Comparison of ENCODE assay signal across 9 cellular contexts in genomic region chr17:61412860-61413653, GRCh38. TPM values are rescaled to one million over a fixed set of nuclear protein-coding genes. Genes with fewer than 3 reads are reported as not detected.
DNase-seq lines count a peak whose midpoint lies in the region; ATAC-seq and TF ChIP-seq lines count a peak whose summit lies in the region.
"Had no signal": no experiment of that assay in that cellular context is flagged by ENCODE, and none has a peak within 500 bp of the region (broad histone marks: within the 10 kb centered on the region; RNA-seq: fewer than 3 reads in every experiment).

No MANE protein-coding gene starts in this region.

- H4K20me1 ChIP-seq in PC-3 (ENCODE audit: low read length): no peaks in the 10 kb centered on the region

- H2AFZ ChIP-seq in PC-3 (ENCODE audit: low read length) (peak overlapping the region; percentile 97), parathyroid adenoma (peak overlapping the region; percentile 96)

- H3K4me1 ChIP-seq in PC-3 (ENCODE audit: insufficient read depth, low read length) (peaks cover 31% of the 10 kb centered on the region), esophagus squamous epithelium (peaks cover 37 to 87% (median 40%) of the 10 kb centered on the region in 3 donors), parathyroid adenoma (peaks cover 4% of the 10 kb centered on the region)

- H3K4me3 ChIP-seq in PC-3 (ENCODE audit: low read length) (peak overlapping the region; percentile 84), esophagus squamous epithelium (peak overlapping the region; percentile 63 to 75 (median 70)), parathyroid adenoma (ENCODE audit: low read depth, low read length) (peak overlapping the region; percentile 60)

- CTCF ChIA-PET in PC-3 (lab: Charles Lee): interaction anchor here (0.6 to 2.9 kb wide), 6 partner anchors 162 to 611 kb away, joined by 3 to 47 read pairs (median 13); no protein-coding TSS in a partner anchor

- POLR2A ChIA-PET in PC-3 (lab: Charles Lee; ENCODE audit: unreplicated experiment): interaction anchor here (0.6 kb wide), 2 partner anchors 388 to 530 kb away, joined by 3 to 7 read pairs; no protein-coding TSS in a partner anchor

- H3K4me2 ChIP-seq in PC-3 (ENCODE audit: low read length) (peak overlapping the region; percentile 96), parathyroid adenoma (ENCODE audit: low read length) (peak overlapping the region; percentile 79)

- DNase-seq in GM13976 (ENCODE audit: low spot score): peak; percentile 23
- DNase-seq in PC-3: no peak
- DNase-seq in esophagus squamous epithelium (lab: John Stamatoyannopoulos, UW): no peak
- DNase-seq in HuH-7 (ENCODE audit: low spot score): no peak
- no peak for DNase-seq in 8988T
- no peak for DNase-seq in DMS114 treated with DMSO at 0.1 percent for 48 hours (lab: John Stamatoyannopoulos, UW; ENCODE audit: unreplicated experiment)

- no peaks in the 10 kb centered on the region for H3K36me3 ChIP-seq in PC-3 (ENCODE audit: low read depth, low read length)
- no peaks in the 10 kb centered on the region for H3K36me3 ChIP-seq in esophagus squamous epithelium
- H3K36me3 ChIP-seq in parathyroid adenoma (ENCODE audit: control insufficient read depth, insufficient read depth, low read length): no peaks in the 10 kb centered on the region

- no peaks in the 10 kb centered on the region for H3K9me3 ChIP-seq in PC-3 (ENCODE audit: low read length)
- H3K9me3 ChIP-seq in esophagus squamous epithelium: no peaks in the 10 kb centered on the region
- H3K9me3 ChIP-seq in parathyroid adenoma (ENCODE audit: control insufficient read depth, low read length): no peaks in the 10 kb centered on the region

- no peaks in the 10 kb centered on the region for H3F3A ChIP-seq in PC-3 (ENCODE audit: low read length, unreplicated experiment)

- TF ChIP-seq CTCF in GM13976 (IDR thresholded peaks at IDR 0.05; ENCODE audit: borderline replicate concordance, control extremely low read depth, extremely low read depth, insufficient read depth, missing control alignments) (no peak), PC-3 (conservative IDR thresholded peaks at IDR 0.05; ENCODE audit: low read depth, low read length) (no peak), esophagus squamous epithelium (IDR thresholded peaks at IDR 0.05) (no peak), parathyroid adenoma (IDR thresholded peaks at IDR 0.05) (no peak)

- no peaks in the 10 kb centered on the region for H3K27me3 ChIP-seq in PC-3 (ENCODE audit: low read length)
- H3K27me3 ChIP-seq in esophagus squamous epithelium: peaks cover 0 to 98% (median 4%) of the 10 kb centered on the region in 4 donors
- H3K27me3 ChIP-seq in parathyroid adenoma (ENCODE audit: control insufficient read depth, insufficient read depth, low read length): peaks cover 3% of the 10 kb centered on the region

- peaks cover 9% of the 10 kb centered on the region for H3K79me2 ChIP-seq in PC-3 (ENCODE audit: low read length)
- H3K79me2 ChIP-seq in parathyroid adenoma: no peaks in the 10 kb centered on the region

- TF ChIP-seq POLR2A in esophagus squamous epithelium (IDR thresholded peaks at IDR 0.05): no peak

- H3K9me2 ChIP-seq in PC-3 (replicated peaks; ENCODE audit: low read length): no peaks in the 10 kb centered on the region

- intact Hi-C loops in PC-3 (cut with micrococcal nuclease): loop anchor here (1.0 to 10.0 kb wide), 7 partner anchors 138 to 511 kb away; no protein-coding TSS in a partner anchor
- intact Hi-C loops in esophagus squamous epithelium (cut with DNase I): loop anchor here (5.0 kb wide), 1 partner anchor 424 kb away; no protein-coding TSS in a partner anchor

- peak overlapping the region; percentile 81 for H3K27ac ChIP-seq in PC-3 (ENCODE audit: low read length)
- peak overlapping the region; percentile 82 to 92 (median 90) for H3K27ac ChIP-seq in esophagus squamous epithelium
- peak overlapping the region; percentile 70 for H3K27ac ChIP-seq in parathyroid adenoma

- BruUV-seq in PC-3 (replicated peaks; lab: Mats Ljungman, UMichigan): TSS peak; percentile 51

- H3K9ac ChIP-seq in PC-3 (ENCODE audit: low read length) (peak overlapping the region; percentile 82), parathyroid adenoma (peak overlapping the region; percentile 10)

- in situ Hi-C loops in GM13976 (cut with MboI; ENCODE audit: low sequenced_read_pairs, unreplicated experiment): loop anchor here (25.0 kb wide), 1 partner anchor 424 kb away; no protein-coding TSS in a partner anchor

- 47 to 48% methylated on average over 6 of the region's 38 CpGs for WGBS in esophagus squamous epithelium, 2 donors

- ATAC-seq in PC-3 (peak; percentile 1), esophagus mucosa (no peak)

RNA-seq across cellular contexts. Expression of gene TBX2, which starts 13.4 kb away (rescaled TPM):
- 7.1 and 8.5 TPM in 2 replicates for total RNA-seq in PC-3 (2014; rRNA removed)
- 10 to 100 TPM in 1 of 4 donors, 1 to 10 TPM in 3; 2.2 to 13.4 (median 4.2) TPM for total RNA-seq in esophagus squamous epithelium
- total RNA-seq in esophagus mucosa: 1.6 TPM
- total RNA-seq: T-helper 2 cell treated with Interferon-gamma antibody and Interleukin-4, amounts not matched to agents 100 ng/mL and 5 ng/mL, for 36 hours had no signal

RNA-seq across cellular contexts. Expression of gene TBX4, which starts 39.2 kb away (rescaled TPM):
- total RNA-seq in PC-3 (2014; rRNA removed) (not detected in 2 replicates), esophagus squamous epithelium (not detected), esophagus mucosa (not detected)
- total RNA-seq: T-helper 2 cell treated with Interferon-gamma antibody and Interleukin-4, amounts not matched to agents 100 ng/mL and 5 ng/mL, for 36 hours had no signal
